9 cellular contexts compared by ENCODE assay signal in the genomic region with DNA sequence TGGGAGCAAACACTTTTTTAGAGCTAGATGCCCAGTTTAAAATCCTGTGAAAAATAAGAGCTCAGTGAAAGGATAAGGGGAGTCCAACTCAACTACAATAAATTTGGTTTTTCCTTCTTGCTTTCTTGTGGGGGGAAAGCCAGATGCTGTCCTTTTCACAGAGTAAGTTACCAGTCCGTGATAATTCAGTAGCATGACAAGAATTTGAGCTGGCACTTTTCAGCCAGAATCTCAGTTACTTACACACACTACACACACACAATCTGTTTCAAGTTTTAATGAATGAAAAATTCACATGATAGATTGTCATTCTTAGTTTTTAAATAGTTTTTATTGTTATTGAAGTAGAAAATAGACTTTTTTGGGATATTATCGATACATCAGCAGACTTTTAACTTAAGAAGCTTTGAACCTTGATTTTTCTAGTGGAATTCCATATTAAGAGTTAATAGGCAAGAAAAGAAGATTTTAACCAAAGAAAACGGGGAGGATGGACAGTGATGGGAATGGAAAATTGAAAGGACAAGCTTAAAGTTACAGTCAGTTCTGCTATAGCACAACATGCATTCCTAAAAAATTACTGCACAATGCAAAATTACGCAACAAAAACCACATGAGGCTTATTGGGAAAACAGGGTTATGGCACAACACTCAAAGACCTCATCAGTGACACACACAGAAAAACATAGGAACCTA. TPM values are rescaled to one million over a fixed set of nuclear protein-coding genes. Genes with fewer than 3 reads are reported as not detected.
DNase-seq lines count a peak whose midpoint lies in the region; ATAC-seq and TF ChIP-seq lines count a peak whose summit lies in the region.
"Had no signal": no experiment of that assay in that cellular context is flagged by ENCODE, and none has a peak within 500 bp of the region (broad histone marks: within the 10 kb centered on the region; RNA-seq: fewer than 3 reads in every experiment).

No MANE protein-coding gene starts in this region.

- peaks cover 95% of the 10 kb centered on the region for H3K4me1 ChIP-seq in CD8-positive, alpha-beta T cell (ENCODE audit: insufficient read depth, low read length)

- peak overlapping the region; percentile 42 for H3K4me3 Mint-ChIP-seq in CD8-positive, alpha-beta T cell

- no peak for TF ChIP-seq CTCF in CD8-positive, alpha-beta T cell (IDR thresholded peaks at IDR 0.05)
- TF ChIP-seq CTCF in omental fat pad (IDR thresholded peaks at IDR 0.05), result no peak

- no peak for ATAC-seq in CD8-positive, alpha-beta T cell
- ATAC-seq in omental fat pad (ENCODE audit: low FRiP score), result peak; percentile 67

- H3K27ac ChIP-seq in CD8-positive, alpha-beta T cell (ENCODE audit: low read depth, low read length), result no peak overlapping the region

- no peak for DNase-seq in CD8-positive, alpha-beta T cell
- DNase-seq in NOMO-1 (lab: John Stamatoyannopoulos, UW; ENCODE audit: unreplicated experiment in 2 of 2) (peak; percentile 64 to 69), epidermal melanocyte (ENCODE audit: insufficient read length, low spot score) (peak; percentile 46), omental fat pad (ENCODE audit: low spot score) (no peak), NCI-H748 (lab: John Stamatoyannopoulos, UW; ENCODE audit: unreplicated experiment) (no peak), NCI-H2029 (lab: John Stamatoyannopoulos, UW) (no peak), NCI-H2107 (lab: John Stamatoyannopoulos, UW) (no peak)
- DNase-seq in NK-92 treated with Interleukin-12 subunit alpha and Interleukin-12 subunit beta, amount 100 ng/mL, for 24 hours (lab: John Stamatoyannopoulos, UW), result no peak
- DNase-seq: kidney had no signal

- intact Hi-C loops in CD8-positive, alpha-beta T cell (cut with DNase I, micrococcal nuclease), result no loop called here

- H3K9me3 ChIP-seq in CD8-positive, alpha-beta T cell (ENCODE audit: low read length), result no peaks in the 10 kb centered on the region

- H3K27ac Mint-ChIP-seq in CD8-positive, alpha-beta T cell, result peak overlapping the region; percentile 88

- H3K27me3 ChIP-seq in CD8-positive, alpha-beta T cell (ENCODE audit: insufficient read depth, low read length), result no peaks in the 10 kb centered on the region

- CTCF ChIA-PET in CD8-positive, alpha-beta T cell (lab: Charles Lee), result interaction anchor here (1.3 to 14.7 kb wide), 5 partner anchors 9 to 54 kb away, joined by 3 to 187 read pairs (median 4); no protein-coding TSS in a partner anchor

- POLR2A ChIA-PET in CD8-positive, alpha-beta T cell (lab: Charles Lee), result interaction anchor here (1.4 to 6.9 kb wide), 2 partner anchors 10 to 27 kb away, joined by 3 to 95 read pairs; no protein-coding TSS in a partner anchor

- H3K9me3 Mint-ChIP-seq in CD8-positive, alpha-beta T cell, result no peaks in the 10 kb centered on the region

- H3K4me3 ChIP-seq in CD8-positive, alpha-beta T cell (ENCODE audit: low read depth, low read length), result no peak overlapping the region

- H3K4me1 Mint-ChIP-seq in CD8-positive, alpha-beta T cell (ENCODE audit: low read depth), result peaks cover 98% of the 10 kb centered on the region

- peaks cover 23% of the 10 kb centered on the region for H3K36me3 ChIP-seq in CD8-positive, alpha-beta T cell (ENCODE audit: insufficient read depth, low read length)

- H3K27me3 Mint-ChIP-seq in CD8-positive, alpha-beta T cell (ENCODE audit: low read depth), result no peaks in the 10 kb centered on the region

- H3K36me3 Mint-ChIP-seq in CD8-positive, alpha-beta T cell, result peaks cover 51% of the 10 kb centered on the region

RNA-seq across cellular contexts. Expression of a gene that starts 47.0 kb away (rescaled TPM):
- total RNA-seq in CD8-positive, alpha-beta T cell, result 100 to 1,000 TPM; 134 to 138 TPM
- 10 to 100 TPM; 52.8 to 86.2 (median 53.4) TPM for total RNA-seq in omental fat pad

Comparison
In these comparisons a context has a peak if more than half of its experiments do, and no peak if none do; other contexts are left out.
1. DNase-seq: peak in NOMO-1 (2 of 2) and epidermal melanocyte (single experiment); none in CD8-positive, alpha-beta T cell (0 of 7), omental fat pad (single experiment), NK-92 treated with Interleukin-12 subunit alpha and Interleukin-12 subunit beta, amount 100 ng/mL, for 24 hours (single experiment), NCI-H748 (single experiment), NCI-H2029 (single experiment) and NCI-H2107 (single experiment).